2 cellular contexts compared by ENCODE assay signal in genomic region chr1:229920683-229921082, GRCh38.
TF ChIP-seq lines count a peak whose summit lies in the region.

No MANE protein-coding gene starts in this region.

TF ChIP-seq in GM23338, 12 proteins besides CTCF, POLR2A, EP300 and RAD21:
- TF ChIP-seq ZNF114 (CRISPR knock-in tag; IDR thresholded peaks at IDR 0.05), result no peak
- no peak for TF ChIP-seq REST (IDR thresholded peaks at IDR 0.05; ENCODE audit: unreplicated experiment)
- TF ChIP-seq STAT1 (IDR thresholded peaks at IDR 0.05; ENCODE audit: unreplicated experiment), result no peak
- TF ChIP-seq EZH2phosphoT487 (IDR thresholded peaks at IDR 0.05; ENCODE audit: unreplicated experiment), result no peak
- no peak for TF ChIP-seq ETS1 (IDR thresholded peaks at IDR 0.05)
- TF ChIP-seq POLR2AphosphoS5 (IDR thresholded peaks at IDR 0.05; ENCODE audit: low read depth), result no peak
- TF ChIP-seq CREB1 (CRISPR knock-in tag; IDR thresholded peaks at IDR 0.05; ENCODE audit: low read depth), result no peak
- no peak for TF ChIP-seq NANOG (IDR thresholded peaks at IDR 0.05; ENCODE audit: borderline replicate concordance)
- no peak for TF ChIP-seq JUNB (IDR thresholded peaks at IDR 0.05; ENCODE audit: unreplicated experiment)
- no peak for TF ChIP-seq ZNF462 (CRISPR knock-in tag; IDR thresholded peaks at IDR 0.05)
- no peak for TF ChIP-seq ZNF331 (CRISPR knock-in tag; IDR thresholded peaks at IDR 0.05; ENCODE audit: low read depth)
- TF ChIP-seq EZH2 (IDR thresholded peaks at IDR 0.05; ENCODE audit: low read depth, unreplicated experiment), result no peak

TF ChIP-seq in H1, 55 proteins besides CTCF, POLR2A, EP300 and RAD21:
- TF ChIP-seq BACH1 (IDR thresholded peaks at IDR 0.05; ENCODE audit: low read length) (no peak), HDAC6 (IDR thresholded peaks at IDR 0.05; ENCODE audit: low read depth, low read length) (no peak), CHD1 (IDR thresholded peaks at IDR 0.05; ENCODE audit: low read depth, low read length) (no peak), RFX5 (IDR thresholded peaks at IDR 0.05; ENCODE audit: borderline replicate concordance, low read depth, low read length) (no peak), ATF2 (IDR thresholded peaks at IDR 0.05; ENCODE audit: low read length) (no peak), HDAC2 (IDR thresholded peaks at IDR 0.05; ENCODE audit: borderline replicate concordance in 1 of 2, low read depth in 2 of 2, low read length in 2 of 2) (no peak)
TF ChIP-seq in H1: peak in this region for 0.
